Comparison of ENCODE assay signal across 28 cellular contexts in genomic region chr17:74031314-74032080, GRCh38.
"Had no signal": no experiment of that assay in that cellular context is flagged by ENCODE, and none has a peak within 500 bp of the region (broad histone marks: within the 10 kb centered on the region; RNA-seq: fewer than 3 reads in every experiment).

No MANE protein-coding gene starts in this region.

- H3K27ac ChIP-seq: cardiac muscle cell, SJCRH30, SK-N-MC had no signal

- H3K36me3 Mint-ChIP-seq: activated naive CD8-positive, alpha-beta T cell treated with anti-CD3 and anti-CD28 coated beads for 36 hours; T-cell had no signal

- H3K27ac Mint-ChIP-seq: activated CD4-positive, alpha-beta T cell treated with anti-CD3 and anti-CD28 coated beads, Interleukin-2, amount 10 ng/mL, durations not matched to agents 24 days and 14 days; activated CD8-positive, alpha-beta T cell treated with anti-CD3 and anti-CD28 coated beads for 36 hours; activated naive CD8-positive, alpha-beta T cell treated with anti-CD3 and anti-CD28 coated beads for 36 hours; activated T-cell treated with anti-CD3 and anti-CD28 coated beads, Interleukin-2, amount 50 U/mL, for 72 hours; activated T-helper 17 cell treated with anti-CD3 and anti-CD28 coated beads, Interleukin-2, amount 50 U/mL, for 72 hours; T-cell had no signal

- DNase-seq: activated CD4-positive, alpha-beta T cell treated with anti-CD3 and anti-CD28 coated beads, Interleukin-2, amount 10 ng/mL, durations not matched to agents 24 days and 14 days; activated CD4-positive, alpha-beta T cell treated with anti-CD3 and anti-CD28 coated beads, Interleukin-2, amount 50 U/mL, for 4 hours; activated CD8-positive, alpha-beta T cell treated with anti-CD3 and anti-CD28 coated beads for 36 hours; activated effector memory CD4-positive, alpha-beta T cell treated with anti-CD3 and anti-CD28 coated beads, Interleukin-2, amount 50 U/mL, for 16 hours; activated naive CD4-positive, alpha-beta T cell; activated naive CD4-positive, alpha-beta T cell treated with anti-CD3 and anti-CD28 coated beads, Interleukin-2, amount 50 U/mL, for 16 hours; activated naive CD8-positive, alpha-beta T cell treated with anti-CD3 and anti-CD28 coated beads for 36 hours; activated T-cell treated with anti-CD3 and anti-CD28 coated beads, Interleukin-2, amount 50 U/mL, for 1 hour; activated T-cell treated with anti-CD3 and anti-CD28 coated beads, Interleukin-2, amount 50 U/mL, for 72 hours; amniotic stem cell; Karpas-422; NCI-H1105; NCI-H1417 treated with DMSO at 0.1 percent for 48 hours; NCI-H1694; NCI-H1930; NCI-H2081 treated with DMSO at 0.1 percent for 48 hours; NCI-H345; NCI-H524 treated with DMSO at 0.1 percent for 48 hours; SHP77; SJCRH30; T-cell; T-helper 2 cell; T-helper 9 cell had no signal

- H3K36me3 ChIP-seq: cardiac muscle cell, SJCRH30 had no signal

- H3K27me3 ChIP-seq: cardiac muscle cell had no signal

- ATAC-seq: activated CD8-positive, alpha-beta T cell treated with anti-CD3 and anti-CD28 coated beads for 36 hours; activated T-cell treated with anti-CD3 and anti-CD28 coated beads, Interleukin-2, amount 50 U/mL, for 72 hours; activated T-helper 17 cell treated with anti-CD3 and anti-CD28 coated beads, Interleukin-2, amount 50 U/mL, for 72 hours; Panc1; T-cell had no signal

- H3K4me3 Mint-ChIP-seq: activated CD4-positive, alpha-beta T cell treated with anti-CD3 and anti-CD28 coated beads, Interleukin-2, amount 10 ng/mL, durations not matched to agents 24 days and 14 days; activated CD8-positive, alpha-beta T cell treated with anti-CD3 and anti-CD28 coated beads for 36 hours; activated naive CD8-positive, alpha-beta T cell treated with anti-CD3 and anti-CD28 coated beads for 36 hours; activated T-cell treated with anti-CD3 and anti-CD28 coated beads, Interleukin-2, amount 50 U/mL, for 72 hours; activated T-helper 17 cell treated with anti-CD3 and anti-CD28 coated beads, Interleukin-2, amount 50 U/mL, for 72 hours; central memory CD8-positive, alpha-beta T cell; T-cell had no signal

- H3K27me3 Mint-ChIP-seq: activated naive CD8-positive, alpha-beta T cell treated with anti-CD3 and anti-CD28 coated beads for 36 hours had no signal

- H3K4me3 ChIP-seq: cardiac muscle cell, SJCRH30, SK-N-MC had no signal

- H3K9me3 ChIP-seq: SJCRH30 had no signal

- H3K4me1 Mint-ChIP-seq: activated CD4-positive, alpha-beta T cell treated with anti-CD3 and anti-CD28 coated beads, Interleukin-2, amount 10 ng/mL, durations not matched to agents 24 days and 14 days; activated naive CD8-positive, alpha-beta T cell treated with anti-CD3 and anti-CD28 coated beads for 36 hours; activated T-helper 17 cell treated with anti-CD3 and anti-CD28 coated beads, Interleukin-2, amount 50 U/mL, for 72 hours; central memory CD8-positive, alpha-beta T cell; T-cell had no signal
